Comparison of ENCODE assay signal across 17 cellular contexts in genomic region chr12:89893972-89894706, GRCh38.
DNase-seq lines count a peak whose midpoint lies in the region; ATAC-seq and TF ChIP-seq lines count a peak whose summit lies in the region.
"Had no signal": no experiment of that assay in that cellular context is flagged by ENCODE, and none has a peak within 500 bp of the region (broad histone marks: within the 10 kb centered on the region; RNA-seq: fewer than 3 reads in every experiment).

No MANE protein-coding gene starts in this region.

- peaks cover 2% of the 10 kb centered on the region for H3K36me3 Mint-ChIP-seq in activated CD4-positive, alpha-beta T cell treated with anti-CD3 and anti-CD28 coated beads for 36 hours (ENCODE audit: low read depth)
- H3K36me3 Mint-ChIP-seq in activated CD4-positive, alpha-beta T cell treated with anti-CD3 and anti-CD28 coated beads, Interleukin-2, amount 10 ng/mL, durations not matched to agents 7 days and 5 days (ENCODE audit: low read depth): peaks cover 4% of the 10 kb centered on the region
- peaks cover 3% of the 10 kb centered on the region for H3K36me3 Mint-ChIP-seq in endodermal cell (ENCODE audit: low read depth)

- H3K27ac ChIP-seq in SK-N-SH (ENCODE audit: low read depth in 2 of 2, low read length in 1 of 2): peak overlapping the region; percentile 44 to 55; a peak in 3 of 4 replicates
- H3K27ac ChIP-seq in smooth muscle cell (ENCODE audit: low read depth): no peak overlapping the region
- H3K27ac ChIP-seq in endodermal cell (ENCODE audit: low read depth, low read length): no peak overlapping the region
- H3K27ac ChIP-seq in effector memory CD4-positive, alpha-beta T cell (ENCODE audit: insufficient read depth, low read length, poor library complexity, severe bottlenecking): no peak overlapping the region
- H3K27ac ChIP-seq: 22Rv1 had no signal

- WGBS in SK-N-SH (ENCODE audit: low lambda C conversion rate): 83% methylated on average over 1 of the region's 1 CpG
- WGBS in smooth muscle cell (ENCODE audit: low lambda C conversion rate): 71% methylated on average over 1 of the region's 1 CpG
- 89 to 100% methylated on average over 1 of the region's 1 CpG for WGBS in endodermal cell (ENCODE audit: insufficient coverage in 1 of 2, insufficient read length in 1 of 2), 2 experiments

- no peak overlapping the region for H3K4me3 Mint-ChIP-seq in activated CD4-positive, alpha-beta T cell treated with anti-CD3 and anti-CD28 coated beads for 36 hours
- H3K4me3 Mint-ChIP-seq in activated CD4-positive, alpha-beta T cell treated with anti-CD3 and anti-CD28 coated beads, Interleukin-2, amount 10 ng/mL, durations not matched to agents 7 days and 5 days: no peak overlapping the region
- no peak overlapping the region for H3K4me3 Mint-ChIP-seq in endodermal cell
- H3K4me3 Mint-ChIP-seq: activated CD8-positive, alpha-beta T cell treated with anti-CD3 and anti-CD28 coated beads, Interleukin-2, amount 10 ng/mL, durations not matched to agents 7 days and 5 days; activated naive CD8-positive, alpha-beta T cell; T-helper 2 cell treated with Interferon-gamma antibody and Interleukin-4, amounts not matched to agents 5 μg/mL and 100 μg/mL, for 36 hours had no signal

- no peak overlapping the region for H3K9ac ChIP-seq in SK-N-SH
- H3K9ac ChIP-seq in smooth muscle cell (ENCODE audit: low read depth): no peak overlapping the region
- H3K9ac ChIP-seq in endodermal cell (ENCODE audit: extremely low read depth, low read length, poor library complexity, severe bottlenecking): no peak overlapping the region

- peak overlapping the region; percentile 37; the same call in 1 of the 2 replicates for H2AFZ ChIP-seq in SK-N-SH (ENCODE audit: low read depth)
- H2AFZ ChIP-seq in smooth muscle cell (ENCODE audit: low read depth): no peak overlapping the region

- H4K20me1 ChIP-seq in SK-N-SH (ENCODE audit: insufficient read depth) (no peaks in the 10 kb centered on the region), smooth muscle cell (ENCODE audit: low read depth) (no peaks in the 10 kb centered on the region)

- intact Hi-C loops in activated CD4-positive, alpha-beta T cell treated with anti-CD3 and anti-CD28 coated beads for 36 hours (cut with DNase I, micrococcal nuclease): no loop called here

- TF ChIP-seq CTCF in SK-N-SH (IDR thresholded peaks at IDR 0.05) (no peak), fibroblast of mammary gland (conservative IDR thresholded peaks at IDR 0.05; ENCODE audit: control insufficient read depth, insufficient read depth, low read depth, low read length) (no peak), smooth muscle cell (IDR thresholded peaks at IDR 0.05; ENCODE audit: borderline replicate concordance, insufficient read depth, poor library complexity, severe bottlenecking) (no peak), endodermal cell (conservative IDR thresholded peaks at IDR 0.05) (no peak)

- peak overlapping the region; percentile 34 for H3K27ac Mint-ChIP-seq in activated CD4-positive, alpha-beta T cell treated with anti-CD3 and anti-CD28 coated beads for 36 hours
- no peak overlapping the region for H3K27ac Mint-ChIP-seq in activated CD4-positive, alpha-beta T cell treated with anti-CD3 and anti-CD28 coated beads, Interleukin-2, amount 10 ng/mL, durations not matched to agents 7 days and 5 days
- no peak overlapping the region for H3K27ac Mint-ChIP-seq in endodermal cell
- H3K27ac Mint-ChIP-seq: activated CD8-positive, alpha-beta T cell treated with anti-CD3 and anti-CD28 coated beads, Interleukin-2, amount 10 ng/mL, durations not matched to agents 7 days and 5 days; activated naive CD8-positive, alpha-beta T cell; T-helper 2 cell treated with Interferon-gamma antibody and Interleukin-4, amounts not matched to agents 5 μg/mL and 100 μg/mL, for 36 hours had no signal

- H3K79me2 ChIP-seq in SK-N-SH (ENCODE audit: insufficient read depth) (no peaks in the 10 kb centered on the region), smooth muscle cell (ENCODE audit: low read depth) (no peaks in the 10 kb centered on the region)

- H3K9me3 ChIP-seq in SK-N-SH (no peaks in the 10 kb centered on the region), smooth muscle cell (replicated peaks; ENCODE audit: low read depth) (no peaks in the 10 kb centered on the region), endodermal cell (ENCODE audit: control insufficient read depth, low read length) (peaks cover 7% of the 10 kb centered on the region)
- H3K9me3 ChIP-seq in effector memory CD4-positive, alpha-beta T cell (ENCODE audit: control insufficient read depth, low read length): no peaks in the 10 kb centered on the region
- H3K9me3 ChIP-seq: MG63 had no signal

- H3K27me3 ChIP-seq in SK-N-SH (ENCODE audit: insufficient read depth) (no peaks in the 10 kb centered on the region), smooth muscle cell (ENCODE audit: low read depth) (no peaks in the 10 kb centered on the region), endodermal cell (ENCODE audit: control insufficient read depth, insufficient read depth, low read length, poor library complexity, severe bottlenecking) (no peaks in the 10 kb centered on the region)
- H3K27me3 ChIP-seq in effector memory CD4-positive, alpha-beta T cell (replicated peaks; ENCODE audit: control insufficient read depth, insufficient read depth, low read length, poor library complexity, severe bottlenecking): no peaks in the 10 kb centered on the region
- H3K27me3 ChIP-seq: MG63 had no signal

- no peak for ATAC-seq in activated CD4-positive, alpha-beta T cell treated with anti-CD3 and anti-CD28 coated beads for 36 hours
- ATAC-seq: activated CD8-positive, alpha-beta T cell treated with anti-CD3 and anti-CD28 coated beads, Interleukin-2, amount 10 ng/mL, durations not matched to agents 7 days and 5 days had no signal

- POLR2A ChIA-PET in activated CD4-positive, alpha-beta T cell treated with anti-CD3 and anti-CD28 coated beads for 36 hours (lab: Charles Lee): interaction anchor here (0.7 kb wide), 1 partner anchor 44 kb away, joined by 3 read pairs; no protein-coding TSS in a partner anchor
- POLR2A ChIA-PET in activated CD4-positive, alpha-beta T cell treated with anti-CD3 and anti-CD28 coated beads, Interleukin-2, amount 10 ng/mL, durations not matched to agents 7 days and 5 days (lab: Charles Lee): no interaction called here
- POLR2A ChIA-PET in SK-N-SH (lab: Yijun Ruan, JAX): no interaction called here

- H3F3A ChIP-seq in SK-N-SH (replicated peaks; ENCODE audit: insufficient read depth) (peaks cover 14% of the 10 kb centered on the region), smooth muscle cell (ENCODE audit: low read depth) (no peaks in the 10 kb centered on the region)

- no peak for DNase-seq in activated CD4-positive, alpha-beta T cell treated with anti-CD3 and anti-CD28 coated beads for 36 hours
- DNase-seq in activated CD4-positive, alpha-beta T cell treated with anti-CD3 and anti-CD28 coated beads, Interleukin-2, amount 10 ng/mL, durations not matched to agents 7 days and 5 days: no peak
- no peak for DNase-seq in SK-N-SH
- peak; percentile 29 for DNase-seq in fibroblast of mammary gland (ENCODE audit: low read depth)
- no peak for DNase-seq in smooth muscle cell (lab: John Stamatoyannopoulos, UW; ENCODE audit: unreplicated experiment)
- DNase-seq in COLO829 (ENCODE audit: low spot score): no peak
- DNase-seq in endodermal cell: no peak
- no peak for DNase-seq in effector memory CD4-positive, alpha-beta T cell
- DNase-seq: activated CD8-positive, alpha-beta T cell treated with anti-CD3 and anti-CD28 coated beads, Interleukin-2, amount 10 ng/mL, durations not matched to agents 7 days and 5 days; effector CD4-positive, alpha-beta T cell; MG63; NCI-H2171; OCI-M1; stimulated activated CD4-positive, alpha-beta T cell treated with anti-CD3 and anti-CD28 coated beads, Interleukin-4, amount 100 ng/mL, for 4 hours had no signal

- no peak for TF ChIP-seq RAD21 in SK-N-SH (IDR thresholded peaks at IDR 0.05; ENCODE audit: low read length)

- H3K27me3 Mint-ChIP-seq in activated CD4-positive, alpha-beta T cell treated with anti-CD3 and anti-CD28 coated beads for 36 hours: no peaks in the 10 kb centered on the region
- H3K27me3 Mint-ChIP-seq in activated CD4-positive, alpha-beta T cell treated with anti-CD3 and anti-CD28 coated beads, Interleukin-2, amount 10 ng/mL, durations not matched to agents 7 days and 5 days: no peaks in the 10 kb centered on the region
- no peaks in the 10 kb centered on the region for H3K27me3 Mint-ChIP-seq in endodermal cell (ENCODE audit: insufficient read depth)
- H3K27me3 Mint-ChIP-seq: activated naive CD8-positive, alpha-beta T cell had no signal

- H3K4me2 ChIP-seq in SK-N-SH (no peak overlapping the region), smooth muscle cell (peak overlapping the region; percentile 26)

- H3K36me3 ChIP-seq in SK-N-SH (replicated peaks in 1 of 2; ENCODE audit: control insufficient read depth in 1 of 2, insufficient read depth in 2 of 2, low read length in 1 of 2) (no peaks in the 10 kb centered on the region), smooth muscle cell (ENCODE audit: low read depth) (no peaks in the 10 kb centered on the region), endodermal cell (ENCODE audit: control insufficient read depth, insufficient read depth, low read length) (no peaks in the 10 kb centered on the region)
- no peaks in the 10 kb centered on the region for H3K36me3 ChIP-seq in effector memory CD4-positive, alpha-beta T cell (ENCODE audit: control insufficient read depth, insufficient read depth, low read length)
- H3K36me3 ChIP-seq: MG63 had no signal

- CTCF ChIA-PET in activated CD4-positive, alpha-beta T cell treated with anti-CD3 and anti-CD28 coated beads for 36 hours (lab: Charles Lee): no interaction called here
- CTCF ChIA-PET in activated CD4-positive, alpha-beta T cell treated with anti-CD3 and anti-CD28 coated beads, Interleukin-2, amount 10 ng/mL, durations not matched to agents 7 days and 5 days (lab: Charles Lee): no interaction called here
- CTCF ChIA-PET in SK-N-SH (lab: Yijun Ruan, JAX): no interaction called here

- H3K9me3 Mint-ChIP-seq in activated CD4-positive, alpha-beta T cell treated with anti-CD3 and anti-CD28 coated beads for 36 hours (ENCODE audit: low read depth): peaks cover 5% of the 10 kb centered on the region
- peaks cover 9% of the 10 kb centered on the region for H3K9me3 Mint-ChIP-seq in activated CD4-positive, alpha-beta T cell treated with anti-CD3 and anti-CD28 coated beads, Interleukin-2, amount 10 ng/mL, durations not matched to agents 7 days and 5 days
- peaks cover 4% of the 10 kb centered on the region for H3K9me3 Mint-ChIP-seq in endodermal cell

- H3K4me1 Mint-ChIP-seq in activated CD4-positive, alpha-beta T cell treated with anti-CD3 and anti-CD28 coated beads for 36 hours: peaks cover 22% of the 10 kb centered on the region
- peaks cover 4% of the 10 kb centered on the region for H3K4me1 Mint-ChIP-seq in activated CD4-positive, alpha-beta T cell treated with anti-CD3 and anti-CD28 coated beads, Interleukin-2, amount 10 ng/mL, durations not matched to agents 7 days and 5 days
- H3K4me1 Mint-ChIP-seq in endodermal cell: peaks cover 10% of the 10 kb centered on the region

- peak in 1 of 2 experiments; percentile 79; a peak in 2 of 4 replicates for TF ChIP-seq EP300 in SK-N-SH (IDR thresholded peaks at IDR 0.05; ENCODE audit: borderline replicate concordance in 1 of 2, low read depth in 1 of 2, low read length in 1 of 2)

- H3K4me3 ChIP-seq in SK-N-SH (ENCODE audit: low read depth in 2 of 2, low read length in 1 of 2) (no peak overlapping the region), fibroblast of mammary gland (ENCODE audit: control insufficient read depth, low read depth, low read length) (no peak overlapping the region), smooth muscle cell (no peak overlapping the region), endodermal cell (ENCODE audit: low read length) (no peak overlapping the region)
- no peak overlapping the region for H3K4me3 ChIP-seq in effector memory CD4-positive, alpha-beta T cell (ENCODE audit: insufficient read depth, low read depth, low read length, poor library complexity, severe bottlenecking)
- H3K4me3 ChIP-seq: MG63 had no signal

- H3K9me2 ChIP-seq in SK-N-SH: no peaks in the 10 kb centered on the region

- H3K4me1 ChIP-seq in SK-N-SH (ENCODE audit: control insufficient read depth in 1 of 2, insufficient read depth in 2 of 2, low read depth in 1 of 2, low read length in 1 of 2): peaks cover 0 to 8% of the 10 kb centered on the region in 2 experiments; a peak in 1 of 4 replicates
- peaks cover 17% of the 10 kb centered on the region for H3K4me1 ChIP-seq in smooth muscle cell (ENCODE audit: low read depth)
- peaks cover 4% of the 10 kb centered on the region for H3K4me1 ChIP-seq in endodermal cell (ENCODE audit: control insufficient read depth, insufficient read depth, low read length)
- peaks cover 8% of the 10 kb centered on the region for H3K4me1 ChIP-seq in effector memory CD4-positive, alpha-beta T cell (ENCODE audit: control insufficient read depth, insufficient read depth, low read length, poor library complexity, severe bottlenecking)

Comparison
In these comparisons a context has a peak if more than half of its experiments do, and no peak if none do; other contexts are left out.
1. H3K27ac ChIP-seq: peak in SK-N-SH (2 of 2); none in smooth muscle cell (single experiment), endodermal cell (single experiment) and effector memory CD4-positive, alpha-beta T cell (single experiment).